Comparison of ENCODE assay signal across 14 cellular contexts in genomic region chr7:46569117-46569433, GRCh38.
DNase-seq lines count a peak whose midpoint lies in the region; ATAC-seq and TF ChIP-seq lines count a peak whose summit lies in the region.
"Had no signal": no experiment of that assay in that cellular context is flagged by ENCODE, and none has a peak within 500 bp of the region (broad histone marks: within the 10 kb centered on the region; RNA-seq: fewer than 3 reads in every experiment).

No MANE protein-coding gene starts in this region.

- H3K36me3 Mint-ChIP-seq in mesothelial cell of epicardium: peaks cover 12% of the 10 kb centered on the region
- H3K36me3 Mint-ChIP-seq in chondrocyte (ENCODE audit: low read depth): peaks cover 2% of the 10 kb centered on the region

- no peak overlapping the region; the same call in 1 of the 2 replicates for H3K4me3 ChIP-seq in BE2C (ENCODE audit: low read depth, low read length)
- no peak overlapping the region for H3K4me3 ChIP-seq in choroid plexus epithelial cell (ENCODE audit: low read depth, low read length)
- H3K4me3 ChIP-seq: dorsolateral prefrontal cortex, vagina had no signal

- H3K27me3 Mint-ChIP-seq in mesothelial cell of epicardium (ENCODE audit: low read depth) (no peaks in the 10 kb centered on the region), chondrocyte (ENCODE audit: low read depth) (no peaks in the 10 kb centered on the region)
- H3K27me3 Mint-ChIP-seq: activated naive CD8-positive, alpha-beta T cell treated with anti-CD3 and anti-CD28 coated beads, Interleukin-2, amount 50 U/mL, for 24 hours had no signal

- peaks cover 22% of the 10 kb centered on the region for H3K4me1 ChIP-seq in BE2C

- DNase-seq in BE2C (peak; percentile 79), choroid plexus epithelial cell (ENCODE audit: low read depth) (peak; percentile 31), mesothelial cell of epicardium (ENCODE audit: low spot score in 2 of 2, unreplicated experiment in 2 of 2) (no peak), chondrocyte (ENCODE audit: low spot score) (no peak)
- DNase-seq in stimulated activated CD4-positive, alpha-beta T cell treated with anti-CD3 and anti-CD28 coated beads, Interleukin-2, amount 100 ng/mL, for 24 hours: no peak
- DNase-seq: activated naive CD8-positive, alpha-beta T cell treated with anti-CD3 and anti-CD28 coated beads, Interleukin-2, amount 50 U/mL, for 24 hours; dorsolateral prefrontal cortex; glutamatergic neuron; midbrain; NCI-H1694 had no signal

- 0 out of 2 replicates have a peak, but pooled peaks have one; percentile 26 for TF ChIP-seq RAD21 in Ishikawa (IDR thresholded peaks at IDR 0.05; ENCODE audit: low read depth)

- H3K4me3 Mint-ChIP-seq in mesothelial cell of epicardium (no peak overlapping the region), chondrocyte (ENCODE audit: unreplicated experiment) (no peak overlapping the region)
- H3K4me3 Mint-ChIP-seq: activated naive CD8-positive, alpha-beta T cell treated with anti-CD3 and anti-CD28 coated beads, Interleukin-2, amount 50 U/mL, for 24 hours had no signal

- H3K27ac Mint-ChIP-seq in mesothelial cell of epicardium (peak overlapping the region; percentile 79), chondrocyte (ENCODE audit: unreplicated experiment) (no peak overlapping the region)
- H3K27ac Mint-ChIP-seq: activated naive CD8-positive, alpha-beta T cell treated with anti-CD3 and anti-CD28 coated beads, Interleukin-2, amount 50 U/mL, for 24 hours had no signal

- no peaks in the 10 kb centered on the region for H3K36me3 ChIP-seq in BE2C
- H3K36me3 ChIP-seq: vagina had no signal

- H3K4me1 Mint-ChIP-seq in mesothelial cell of epicardium (peaks cover 75% of the 10 kb centered on the region), chondrocyte (ENCODE audit: low read depth) (peaks cover 15% of the 10 kb centered on the region)
- H3K4me1 Mint-ChIP-seq: activated naive CD8-positive, alpha-beta T cell treated with anti-CD3 and anti-CD28 coated beads, Interleukin-2, amount 50 U/mL, for 24 hours had no signal

- no peaks in the 10 kb centered on the region for H3K27me3 ChIP-seq in BE2C
- H3K27me3 ChIP-seq: vagina had no signal

- TF ChIP-seq CTCF in BE2C (IDR thresholded peaks at IDR 0.05; ENCODE audit: low read depth, low read length) (no peak), choroid plexus epithelial cell (conservative IDR thresholded peaks at IDR 0.05; ENCODE audit: low read depth, low read length) (no peak), mesothelial cell of epicardium (IDR thresholded peaks at IDR 0.05; ENCODE audit: unreplicated experiment) (no peak), chondrocyte (IDR thresholded peaks at IDR 0.05) (no peak)

- no peaks in the 10 kb centered on the region for H3K9me3 ChIP-seq in BE2C
- H3K9me3 ChIP-seq: vagina had no signal

- H3K9me3 Mint-ChIP-seq in mesothelial cell of epicardium (peaks cover 10% of the 10 kb centered on the region), chondrocyte (ENCODE audit: low read depth) (peaks cover 6% of the 10 kb centered on the region)

- TF ChIP-seq EP300 in Ishikawa (IDR thresholded peaks at IDR 0.05; ENCODE audit: borderline replicate concordance): peak; percentile 89

- ATAC-seq in GM21423 (IDR thresholded peaks at IDR 0.05; ENCODE audit: unreplicated experiment) (no peak), HG03469 (IDR thresholded peaks at IDR 0.05; ENCODE audit: unreplicated experiment) (no peak)
- ATAC-seq: activated naive CD8-positive, alpha-beta T cell treated with anti-CD3 and anti-CD28 coated beads, Interleukin-2, amount 50 U/mL, for 24 hours had no signal

TF ChIP-seq in Ishikawa, 13 proteins besides CTCF, POLR2A, EP300 and RAD21:
- 0 out of 2 replicates have a peak, but pooled peaks have one; percentile 25 for TF ChIP-seq USF1 (IDR thresholded peaks at IDR 0.05)
- 0 out of 2 replicates have a peak, but pooled peaks have one; percentile 34 for TF ChIP-seq NFIC (IDR thresholded peaks at IDR 0.05)
- TF ChIP-seq TEAD4 (IDR thresholded peaks at IDR 0.05): peak; percentile 89
- no peak for TF ChIP-seq CREB1 (IDR thresholded peaks at IDR 0.05; ENCODE audit: low read depth)
- no peak for TF ChIP-seq ZBTB7A (IDR thresholded peaks at IDR 0.05; ENCODE audit: low read depth)
- TF ChIP-seq, protein P1, sequence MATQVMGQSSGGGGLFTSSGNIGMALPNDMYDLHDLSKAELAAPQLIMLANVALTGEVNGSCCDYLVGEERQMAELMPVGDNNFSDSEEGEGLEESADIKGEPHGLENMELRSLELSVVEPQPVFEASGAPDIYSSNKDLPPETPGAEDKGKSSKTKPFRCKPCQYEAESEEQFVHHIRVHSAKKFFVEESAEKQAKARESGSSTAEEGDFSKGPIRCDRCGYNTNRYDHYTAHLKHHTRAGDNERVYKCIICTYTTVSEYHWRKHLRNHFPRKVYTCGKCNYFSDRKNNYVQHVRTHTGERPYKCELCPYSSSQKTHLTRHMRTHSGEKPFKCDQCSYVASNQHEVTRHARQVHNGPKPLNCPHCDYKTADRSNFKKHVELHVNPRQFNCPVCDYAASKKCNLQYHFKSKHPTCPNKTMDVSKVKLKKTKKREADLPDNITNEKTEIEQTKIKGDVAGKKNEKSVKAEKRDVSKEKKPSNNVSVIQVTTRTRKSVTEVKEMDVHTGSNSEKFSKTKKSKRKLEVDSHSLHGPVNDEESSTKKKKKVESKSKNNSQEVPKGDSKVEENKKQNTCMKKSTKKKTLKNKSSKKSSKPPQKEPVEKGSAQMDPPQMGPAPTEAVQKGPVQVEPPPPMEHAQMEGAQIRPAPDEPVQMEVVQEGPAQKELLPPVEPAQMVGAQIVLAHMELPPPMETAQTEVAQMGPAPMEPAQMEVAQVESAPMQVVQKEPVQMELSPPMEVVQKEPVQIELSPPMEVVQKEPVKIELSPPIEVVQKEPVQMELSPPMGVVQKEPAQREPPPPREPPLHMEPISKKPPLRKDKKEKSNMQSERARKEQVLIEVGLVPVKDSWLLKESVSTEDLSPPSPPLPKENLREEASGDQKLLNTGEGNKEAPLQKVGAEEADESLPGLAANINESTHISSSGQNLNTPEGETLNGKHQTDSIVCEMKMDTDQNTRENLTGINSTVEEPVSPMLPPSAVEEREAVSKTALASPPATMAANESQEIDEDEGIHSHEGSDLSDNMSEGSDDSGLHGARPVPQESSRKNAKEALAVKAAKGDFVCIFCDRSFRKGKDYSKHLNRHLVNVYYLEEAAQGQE (IDR thresholded peaks at IDR 0.05; ENCODE audit: low read depth): no peak
- TF ChIP-seq TCF12 (IDR thresholded peaks at IDR 0.05; ENCODE audit: low read depth): peak; percentile 87
- peak; percentile 35; the same call in 1 of the 2 replicates for TF ChIP-seq TAF1 (IDR thresholded peaks at IDR 0.05; ENCODE audit: low read depth)
- no peak for TF ChIP-seq EGR1 (IDR thresholded peaks at IDR 0.05)
- TF ChIP-seq CEBPB (IDR thresholded peaks at IDR 0.05): no peak
- TF ChIP-seq, protein P2, sequence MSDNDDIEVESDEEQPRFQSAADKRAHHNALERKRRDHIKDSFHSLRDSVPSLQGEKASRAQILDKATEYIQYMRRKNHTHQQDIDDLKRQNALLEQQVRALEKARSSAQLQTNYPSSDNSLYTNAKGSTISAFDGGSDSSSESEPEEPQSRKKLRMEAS (IDR thresholded peaks at IDR 0.05): peak; percentile 77
- peak; percentile 78; the same call in 1 of the 2 replicates for TF ChIP-seq FOXM1 (IDR thresholded peaks at IDR 0.05; ENCODE audit: borderline replicate concordance, low read depth)
- TF ChIP-seq YY1 (IDR thresholded peaks at IDR 0.05; ENCODE audit: low read depth): peak; percentile 50; the same call in 1 of the 2 replicates
TF ChIP-seq in Ishikawa: peak in this region for 8.

Comparison
In these comparisons a context has a peak if more than half of its experiments do, and no peak if none do; other contexts are left out.
1. DNase-seq: peak in BE2C (single experiment) and choroid plexus epithelial cell (single experiment); none in mesothelial cell of epicardium (0 of 2), stimulated activated CD4-positive, alpha-beta T cell treated with anti-CD3 and anti-CD28 coated beads, Interleukin-2, amount 100 ng/mL, for 24 hours (0 of 2) and chondrocyte (single experiment).